9 cellular contexts compared by ENCODE assay signal in the genomic region with DNA sequence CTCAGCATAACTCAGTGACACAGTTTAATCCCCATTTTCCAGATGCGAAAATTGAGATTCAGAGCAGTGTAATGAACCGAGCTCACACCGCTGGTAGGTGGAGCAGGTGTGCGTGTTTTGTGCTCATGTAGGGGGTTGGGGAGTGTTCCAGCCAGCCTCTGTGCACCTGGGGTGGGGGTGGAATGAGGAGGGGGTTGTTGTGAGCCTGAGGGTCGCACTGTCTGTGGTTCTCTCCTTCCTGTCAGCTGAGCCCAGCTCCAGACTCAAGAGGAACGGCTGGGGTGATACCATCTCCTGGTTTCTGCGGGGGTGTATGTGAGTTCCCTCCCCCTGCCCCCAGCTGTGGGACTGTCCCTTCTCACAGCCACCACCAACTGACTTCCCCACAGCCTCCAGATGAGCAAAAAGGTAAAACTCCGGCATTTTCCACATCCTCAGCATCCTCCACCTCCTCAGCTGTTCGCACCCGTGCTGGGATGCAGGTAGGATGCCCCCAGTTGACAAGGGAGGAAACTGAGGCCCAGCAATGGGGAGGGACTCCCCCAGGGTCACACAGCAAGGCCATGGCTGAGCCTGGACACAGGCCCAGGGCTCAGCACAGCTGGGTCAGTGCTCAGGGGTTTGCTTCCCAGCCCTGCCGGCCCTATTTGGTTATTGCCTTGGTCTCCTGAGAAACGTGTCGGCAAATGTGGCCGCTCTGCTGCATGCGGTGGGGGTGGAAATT. TPM values are rescaled to one million over a fixed set of nuclear protein-coding genes. Genes with fewer than 3 reads are reported as not detected.
DNase-seq lines count a peak whose midpoint lies in the region; ATAC-seq and TF ChIP-seq lines count a peak whose summit lies in the region.
"Had no signal": no experiment of that assay in that cellular context is flagged by ENCODE, and none has a peak within 500 bp of the region (broad histone marks: within the 10 kb centered on the region; RNA-seq: fewer than 3 reads in every experiment).

No MANE protein-coding gene starts in this region.

- peak overlapping the region; percentile 98 for H3K27ac ChIP-seq in OCI-LY3 (ENCODE audit: low read length)
- H3K27ac ChIP-seq: 22Rv1 had no signal

- peaks cover 39 to 66% of the 10 kb centered on the region in 2 donors for H3K4me1 Mint-ChIP-seq in natural killer cell

- H3K27ac Mint-ChIP-seq in natural killer cell = peak overlapping the region; percentile 95 to 98

- H3K36me3 Mint-ChIP-seq in natural killer cell = no peaks in the 10 kb centered on the region

- peak; percentile 54 for DNase-seq in DMS 273 (lab: John Stamatoyannopoulos, UW; ENCODE audit: unreplicated experiment)
- DNase-seq in DMS 273 treated with DMSO at 0.1 percent for 48 hours (lab: John Stamatoyannopoulos, UW) = no peak
- peak; percentile 63 for DNase-seq in activated T-helper 9 cell treated with anti-CD3 and anti-CD28 coated beads, Interleukin-2, amount 50 U/mL, for 16 hours (ENCODE audit: low read depth)
- DNase-seq in natural killer cell = peak; percentile 68
- DNase-seq in NCI-H2107 (lab: John Stamatoyannopoulos, UW) = no peak
- no peak for DNase-seq in amniotic stem cell (lab: John Stamatoyannopoulos, UW)

- peaks cover 32% of the 10 kb centered on the region for H3K4me1 ChIP-seq in OCI-LY3 (ENCODE audit: low read length)

- ATAC-seq in natural killer cell = peak; percentile 55 to 70 (median 58)
- ATAC-seq in HG03095 (IDR thresholded peaks at IDR 0.05; ENCODE audit: unreplicated experiment) = no peak

- no peaks in the 10 kb centered on the region for H3K9me3 Mint-ChIP-seq in natural killer cell

- peak overlapping the region; percentile 85 for H3K4me3 ChIP-seq in OCI-LY3 (ENCODE audit: low read length)

- peak overlapping the region; percentile 98 for H3K4me2 ChIP-seq in OCI-LY3 (ENCODE audit: low read length)

- H3K9ac ChIP-seq in OCI-LY3 (ENCODE audit: low read length) = peak overlapping the region; percentile 92

- peaks cover 33% of the 10 kb centered on the region for H4K20me1 ChIP-seq in OCI-LY3 (ENCODE audit: insufficient read depth, low read length)

- H3K79me2 ChIP-seq in OCI-LY3 (ENCODE audit: low read length) = peaks cover 39% of the 10 kb centered on the region

- intact Hi-C loops in natural killer cell (cut with micrococcal nuclease) = loop anchor here (1.0 to 10.0 kb wide), 2 partner anchors 8 to 288 kb away; a partner anchor contains a TSS

- no peaks in the 10 kb centered on the region for H3K27me3 Mint-ChIP-seq in natural killer cell (ENCODE audit: low read depth in 2 of 2)

- TF ChIP-seq CTCF in OCI-LY3 (IDR thresholded peaks at IDR 0.05; ENCODE audit: low read depth, low read length) (no peak), natural killer cell (IDR thresholded peaks at IDR 0.05) (no peak)

- H2AFZ ChIP-seq in OCI-LY3 (ENCODE audit: low read depth, low read length) = no peak overlapping the region

- H3K36me3 ChIP-seq in OCI-LY3 (replicated peaks; ENCODE audit: low read depth, low read length) = peaks cover 30% of the 10 kb centered on the region

- no peaks in the 10 kb centered on the region for H3K9me3 ChIP-seq in OCI-LY3 (ENCODE audit: insufficient read depth, low read length)

- H3K27me3 ChIP-seq in OCI-LY3 (ENCODE audit: low read depth, low read length) = no peaks in the 10 kb centered on the region

- peak overlapping the region; percentile 98 for H3K4me3 Mint-ChIP-seq in natural killer cell

RNA-seq across cellular contexts. Expression of a gene that starts 2.1 kb away (rescaled TPM):
- total RNA-seq in natural killer cell = 10 to 100 TPM; 42.8 to 86.8 (median 56.6) TPM

RNA-seq across cellular contexts. Expression of a gene that starts 9.5 kb away (rescaled TPM):
- 100 to 1,000 TPM; 181 to 207 (median 188) TPM for total RNA-seq in natural killer cell

RNA-seq across cellular contexts. Expression of a gene that starts 26.3 kb away (rescaled TPM):
- 100 to 1,000 TPM in 2 of 3 donors, 10 to 100 TPM in 1; 99.1 to 108 (median 107) TPM for total RNA-seq in natural killer cell

RNA-seq across cellular contexts. Expression of a gene that starts 41.3 kb away (rescaled TPM):
- total RNA-seq in natural killer cell = 10 to 100 TPM; 20.9 to 27.8 (median 23.7) TPM

Comparison
In these comparisons a context has a peak if more than half of its experiments do, and no peak if none do; other contexts are left out.
1. DNase-seq: peak in DMS 273 (single experiment), activated T-helper 9 cell treated with anti-CD3 and anti-CD28 coated beads, Interleukin-2, amount 50 U/mL, for 16 hours (single experiment) and natural killer cell (single experiment); none in DMS 273 treated with DMSO at 0.1 percent for 48 hours (single experiment), NCI-H2107 (single experiment) and amniotic stem cell (single experiment).